ENCODE assay signal across 7 cellular contexts in genomic region chr19:12995596-12996541, GRCh38. TPM values are rescaled to one million over a fixed set of nuclear protein-coding genes. Genes with fewer than 3 reads are reported as not detected.
DNase-seq lines count a peak whose midpoint lies in the region; ATAC-seq and TF ChIP-seq lines count a peak whose summit lies in the region.

No MANE protein-coding gene starts in this region.

- in situ Hi-C loops in GM13976 (cut with MboI; ENCODE audit: low sequenced_read_pairs, unreplicated experiment) = no loop called here

- H3K79me2 ChIP-seq in neural cell (replicated peaks; ENCODE audit: insufficient read depth, low read length) = no peaks in the 10 kb centered on the region

- H3K4me2 ChIP-seq in neural cell (ENCODE audit: low read length) = no peak overlapping the region

- ATAC-seq in esophagus mucosa (peak; percentile 13), GM18858 (IDR thresholded peaks at IDR 0.05; ENCODE audit: unreplicated experiment) (no peak)

- DNase-seq in GM13976 (ENCODE audit: low spot score) = peak; percentile 79
- peak; percentile 37 for DNase-seq in RPMI8226
- DNase-seq in epidermal melanocyte (ENCODE audit: insufficient read length, low spot score) = no peak
- no peak for DNase-seq in DMS79 (lab: John Stamatoyannopoulos, UW)

- TF ChIP-seq RAD21 in neural cell (conservative IDR thresholded peaks at IDR 0.05) = no peak

- no peaks in the 10 kb centered on the region for H3K36me3 ChIP-seq in neural cell (ENCODE audit: insufficient read depth, low read length)

- H3K9ac ChIP-seq in neural cell (ENCODE audit: low read length) = no peak overlapping the region

- peak overlapping the region; percentile 62 for H3K4me3 ChIP-seq in neural cell (ENCODE audit: low read length)

- no peak overlapping the region for H2AFZ ChIP-seq in neural cell (ENCODE audit: low read depth, low read length)

- TF ChIP-seq EP300 in neural cell (conservative IDR thresholded peaks at IDR 0.05; ENCODE audit: poor library complexity, severe bottlenecking) = no peak

- TF ChIP-seq CTCF in GM13976 (IDR thresholded peaks at IDR 0.05; ENCODE audit: borderline replicate concordance, control extremely low read depth, extremely low read depth, insufficient read depth, missing control alignments) = no peak
- TF ChIP-seq CTCF in neural cell (IDR thresholded peaks at IDR 0.05; ENCODE audit: poor library complexity, severe bottlenecking) = no peak

- peaks cover 82% of the 10 kb centered on the region for H3K27me3 ChIP-seq in neural cell (ENCODE audit: insufficient read depth, low read depth, low read length)

- no peaks in the 10 kb centered on the region for H3K9me3 ChIP-seq in neural cell (ENCODE audit: low read length)

- H3F3A ChIP-seq in neural cell (ENCODE audit: insufficient read depth, low read length, poor library complexity, severe bottlenecking) = no peaks in the 10 kb centered on the region

- H3K9me2 ChIP-seq in neural cell (ENCODE audit: insufficient read depth, low read length) = no peaks in the 10 kb centered on the region

- H3K27ac ChIP-seq in neural cell (ENCODE audit: low read length) = no peak overlapping the region

- H4K20me1 ChIP-seq in neural cell (ENCODE audit: insufficient read depth) = no peaks in the 10 kb centered on the region

TF ChIP-seq in neural cell, 6 proteins besides CTCF, POLR2A, EP300 and RAD21:
- TF ChIP-seq MXI1 (conservative IDR thresholded peaks at IDR 0.05; ENCODE audit: poor library complexity, severe bottlenecking) (no peak), REST (IDR thresholded peaks at IDR 0.05; ENCODE audit: borderline replicate concordance) (no peak), SMC3 (conservative IDR thresholded peaks at IDR 0.05; ENCODE audit: poor library complexity) (no peak), TAF1 (IDR thresholded peaks at IDR 0.05; ENCODE audit: low read depth) (no peak)

RNA-seq across cellular contexts. Expression of gene NFIX, which starts 0.6 kb away (rescaled TPM):
- total RNA-seq in esophagus mucosa = 101 TPM
- polyA plus RNA-seq in neural cell = not detected in 2 replicates
- polyA minus RNA-seq in neural cell = not detected in 2 replicates

RNA-seq across cellular contexts. Expression of gene DAND5, which starts 26.5 kb away (rescaled TPM):
- not detected for total RNA-seq in esophagus mucosa
- polyA plus RNA-seq in neural cell = not detected in 2 replicates
- not detected in 2 replicates for polyA minus RNA-seq in neural cell

RNA-seq across cellular contexts. Expression of gene GADD45GIP1, which starts 38.8 kb away (rescaled TPM):
- total RNA-seq in esophagus mucosa = 20.7 TPM
- 18.6 and 21.3 TPM in 2 replicates for polyA plus RNA-seq in neural cell
- 11.2 and 12.0 TPM in 2 replicates for polyA minus RNA-seq in neural cell

RNA-seq across cellular contexts. Expression of gene RAD23A, which starts 50.2 kb away (rescaled TPM):
- total RNA-seq in esophagus mucosa = 65.6 TPM
- 37.4 and 42.1 TPM in 2 replicates for polyA plus RNA-seq in neural cell
- polyA minus RNA-seq in neural cell = 19.9 and 22.4 TPM in 2 replicates

RNA-seq across cellular contexts. Expression of gene CALR, which starts 57.5 kb away (rescaled TPM):
- total RNA-seq in esophagus mucosa = 586 TPM
- 211 and 242 TPM in 2 replicates for polyA plus RNA-seq in neural cell
- 174 and 179 TPM in 2 replicates for polyA minus RNA-seq in neural cell

Comparison
In these comparisons a context has a peak if more than half of its experiments do, and no peak if none do; other contexts are left out.
1. DNase-seq: peak in GM13976 (single experiment) and RPMI8226 (single experiment); none in epidermal melanocyte (single experiment) and DMS79 (single experiment).